1 cellular context compared by ENCODE assay signal in the genomic region with DNA sequence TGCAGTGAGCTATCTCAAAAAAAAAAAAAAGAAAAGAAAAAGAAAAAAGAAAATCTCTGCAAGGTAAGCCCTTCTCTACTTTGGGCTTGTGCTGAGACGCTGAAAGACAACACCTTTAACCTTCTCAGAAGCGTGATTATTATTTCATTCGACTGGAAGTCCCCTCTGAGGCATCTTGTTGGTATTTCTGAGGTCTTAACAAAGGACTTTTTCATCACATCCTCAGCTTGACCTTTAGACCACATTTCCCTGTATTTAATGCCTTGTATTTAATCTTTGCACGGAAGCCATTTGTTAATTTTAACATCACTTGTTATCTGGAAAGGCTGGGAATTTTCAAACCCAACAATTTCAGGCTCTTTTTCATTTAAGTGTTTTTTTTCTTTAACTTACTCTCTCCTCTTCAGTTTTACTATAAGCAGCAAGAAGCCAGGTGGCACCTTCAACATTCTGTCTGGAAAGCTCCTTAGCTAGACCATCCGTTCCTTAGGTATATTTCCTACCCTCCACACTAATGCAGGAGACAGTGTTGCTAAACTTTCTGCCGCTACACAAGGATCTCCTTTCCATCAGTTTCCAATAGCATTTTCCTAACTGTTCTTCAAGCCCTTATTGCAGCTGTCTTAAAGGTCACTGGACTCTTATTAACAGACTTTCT.
TF ChIP-seq lines count a peak whose summit lies in the region.

No MANE protein-coding gene starts in this region.

TF ChIP-seq in IMR-90, 13 proteins besides CTCF, POLR2A, EP300 and RAD21:
- TF ChIP-seq CHD1 (IDR thresholded peaks at IDR 0.05; ENCODE audit: low read depth, low read length): no peak
- no peak for TF ChIP-seq CEBPB (IDR thresholded peaks at IDR 0.05; ENCODE audit: low read depth, low read length)
